In genomic region chr10:102549549-102549948, GRCh38 we compare ENCODE assay signal across 21 cellular contexts. TPM values are rescaled to one million over a fixed set of nuclear protein-coding genes. Genes with fewer than 3 reads are reported as not detected.
DNase-seq lines count a peak whose midpoint lies in the region; ATAC-seq and TF ChIP-seq lines count a peak whose summit lies in the region.
"Had no signal": no experiment of that assay in that cellular context is flagged by ENCODE, and none has a peak within 500 bp of the region (broad histone marks: within the 10 kb centered on the region; RNA-seq: fewer than 3 reads in every experiment).

No MANE protein-coding gene starts in this region.

- no peaks in the 10 kb centered on the region for H3K27me3 ChIP-seq in adrenal gland
- no peaks in the 10 kb centered on the region for H3K27me3 ChIP-seq in thoracic aorta (replicated peaks; ENCODE audit: insufficient read depth)
- no peaks in the 10 kb centered on the region for H3K27me3 ChIP-seq in foreskin keratinocyte
- H3K27me3 ChIP-seq in effector memory CD4-positive, alpha-beta T cell (replicated peaks; ENCODE audit: control insufficient read depth, insufficient read depth, low read length, poor library complexity, severe bottlenecking) = no peaks in the 10 kb centered on the region
- H3K27me3 ChIP-seq: BLaER1 treated with 17β-estradiol and CSF1 and Interleukin-3, amounts not matched to agents 10 nM and 100 nM; SJCRH30 had no signal

- no peak overlapping the region for H3K4me3 ChIP-seq in AG10803 (ENCODE audit: low read length)
- H3K4me3 ChIP-seq in adrenal gland = no peak overlapping the region
- no peak overlapping the region for H3K4me3 ChIP-seq in foreskin fibroblast (ENCODE audit: low read depth in 1 of 2, low read length in 2 of 2)
- H3K4me3 ChIP-seq in thoracic aorta = no peak overlapping the region
- H3K4me3 ChIP-seq in effector memory CD4-positive, alpha-beta T cell (ENCODE audit: insufficient read depth, low read depth, low read length, poor library complexity, severe bottlenecking) = no peak overlapping the region
- H3K4me3 ChIP-seq: A549; BLaER1 treated with 17β-estradiol and CSF1 and Interleukin-3, amounts not matched to agents 10 nM and 100 nM; K562; SJCRH30 had no signal

- H3K9me3 ChIP-seq in adrenal gland (replicated peaks in 1 of 3) (no peaks in the 10 kb centered on the region), thoracic aorta (no peaks in the 10 kb centered on the region)
- H3K9me3 ChIP-seq in effector memory CD4-positive, alpha-beta T cell (ENCODE audit: control insufficient read depth, low read length) = no peaks in the 10 kb centered on the region
- H3K9me3 ChIP-seq: A549, SJCRH30 had no signal

- WGBS in adrenal gland, 4 donors = 28 to 50% (median 46%) methylated on average over 1 of the region's 1 CpG

- H3K4me1 ChIP-seq in adrenal gland (replicated peaks in 1 of 2) = peaks cover 0 to 16% of the 10 kb centered on the region in 2 donors
- H3K4me1 ChIP-seq in thoracic aorta (ENCODE audit: control insufficient read depth in 1 of 2, low read depth in 2 of 2) = peaks cover 11 to 31% of the 10 kb centered on the region in 2 donors
- no peaks in the 10 kb centered on the region for H3K4me1 ChIP-seq in foreskin keratinocyte
- H3K4me1 ChIP-seq in effector memory CD4-positive, alpha-beta T cell (ENCODE audit: control insufficient read depth, insufficient read depth, low read length, poor library complexity, severe bottlenecking) = no peaks in the 10 kb centered on the region
- H3K4me1 ChIP-seq: A549, SJCRH30 had no signal

- ATAC-seq in thoracic aorta (ENCODE audit: insufficient number of reproducible peaks, low FRiP score, low read depth) (peak; percentile 50), foreskin keratinocyte (no peak)
- ATAC-seq: A549; CD8-positive, alpha-beta T cell; HepG2; K562 had no signal

- DNase-seq in AG10803 (ENCODE audit: low read depth) (peak; percentile 68), adrenal gland (peak in 6 of 7 donors; percentile 32 to 67 (median 52)), foreskin fibroblast (peak; percentile 41 to 56), thoracic aorta (ENCODE audit: low spot score) (no peak), foreskin keratinocyte (no peak), NOMO-1 (lab: John Stamatoyannopoulos, UW; ENCODE audit: unreplicated experiment in 2 of 2) (no peak)
- no peak for DNase-seq in effector memory CD4-positive, alpha-beta T cell
- DNase-seq: CD8-positive, alpha-beta T cell; H7; MM.1S; NCI-H1048; NCI-H1417 treated with DMSO at 0.1 percent for 48 hours; NCI-H187; NCI-H446; NCI-H526; OCI-M1; SJCRH30 had no signal

- TF ChIP-seq CTCF in AG10803 (conservative IDR thresholded peaks at IDR 0.05; ENCODE audit: low read length) (no peak), adrenal gland (IDR thresholded peaks at IDR 0.05) (no peak), foreskin fibroblast (IDR thresholded peaks at IDR 0.05; ENCODE audit: low read depth, low read length) (no peak), thoracic aorta (IDR thresholded peaks at IDR 0.05) (no peak), foreskin keratinocyte (conservative IDR thresholded peaks at IDR 0.05) (no peak)

- H3K36me3 ChIP-seq in adrenal gland (replicated peaks in 1 of 2) (no peaks in the 10 kb centered on the region), thoracic aorta (no peaks in the 10 kb centered on the region)
- H3K36me3 ChIP-seq in effector memory CD4-positive, alpha-beta T cell (ENCODE audit: control insufficient read depth, insufficient read depth, low read length) = peaks cover 15% of the 10 kb centered on the region

- intact Hi-C loops in adrenal gland (cut with DNase I) = no loop called here

- no peak for TF ChIP-seq POLR2A in adrenal gland (IDR thresholded peaks at IDR 0.05)

- H3K27ac ChIP-seq in adrenal gland (peak overlapping the region in 1 of 5 donors; percentile 50), thoracic aorta (peak overlapping the region; percentile 48 to 62), foreskin keratinocyte (no peak overlapping the region)
- no peak overlapping the region for H3K27ac ChIP-seq in effector memory CD4-positive, alpha-beta T cell (ENCODE audit: insufficient read depth, low read length, poor library complexity, severe bottlenecking)
- H3K27ac ChIP-seq: A549; BLaER1 treated with 17β-estradiol and CSF1 and Interleukin-3, amounts not matched to agents 10 nM and 100 nM; SJCRH30 had no signal

RNA-seq across cellular contexts. Expression of gene SUFU, which starts 45.8 kb away (rescaled TPM):
- 10 to 100 TPM in 6 of 8 donors, 1 to 10 TPM in 2; 8.3 to 20.2 (median 13.0) TPM for total RNA-seq in adrenal gland
- polyA plus RNA-seq in adrenal gland = 10 to 100 TPM in 1 of 3 donors, 1 to 10 TPM in 2; 4.3 to 11.8 (median 8.3) TPM
- total RNA-seq in thoracic aorta = 1 to 10 TPM; 4.6 to 7.6 TPM
- 4.4 and 4.8 TPM in 2 replicates for total RNA-seq in foreskin keratinocyte
- 4.2 and 4.6 TPM in 2 replicates for polyA plus RNA-seq in foreskin keratinocyte

RNA-seq across cellular contexts. Expression of gene ACTR1A, which starts 47.0 kb away (rescaled TPM):
- 100 to 1,000 TPM in 5 of 8 donors, 10 to 100 TPM in 3; 80.4 to 154 (median 106) TPM for total RNA-seq in adrenal gland
- 100 to 1,000 TPM in 2 of 3 donors, 10 to 100 TPM in 1; 68.1 to 117 (median 102) TPM for polyA plus RNA-seq in adrenal gland
- total RNA-seq in thoracic aorta = 100 to 1,000 TPM in 1 of 2 donors, 10 to 100 TPM in 1; 98.0 to 116 TPM
- 132 and 133 TPM in 2 replicates for total RNA-seq in foreskin keratinocyte
- 114 and 119 TPM in 2 replicates for polyA plus RNA-seq in foreskin keratinocyte

Comparison
In these comparisons a context has a peak if more than half of its experiments do, and no peak if none do; other contexts are left out.
1. DNase-seq: peak in AG10803 (single experiment), adrenal gland (6 of 7) and foreskin fibroblast (2 of 2); none in thoracic aorta (single experiment), foreskin keratinocyte (0 of 2), effector memory CD4-positive, alpha-beta T cell (0 of 3) and NOMO-1 (0 of 2).
2. H3K27ac ChIP-seq: peak in thoracic aorta (2 of 2); none in foreskin keratinocyte (single experiment) and effector memory CD4-positive, alpha-beta T cell (single experiment).